In genomic region chr1:11908139-11909021, GRCh38 we compare ENCODE assay signal across 1 cellular context.
TF ChIP-seq lines count a peak whose summit lies in the region.

No MANE protein-coding gene starts in this region.

TF ChIP-seq in GM12878, 131 proteins besides CTCF, POLR2A, EP300 and RAD21 (continued from another document and continues in another):
- TF ChIP-seq ZNF592 (IDR thresholded peaks at IDR 0.05) (peak; percentile 93), TCF12 (IDR thresholded peaks at IDR 0.05; ENCODE audit: low read depth, low read length) (peak; percentile 91), BCLAF1 (IDR thresholded peaks at IDR 0.05) (peak; percentile 78), ESRRA (IDR thresholded peaks at IDR 0.05; ENCODE audit: low read length) (peak; percentile 97), E4F1 (IDR thresholded peaks at IDR 0.05; ENCODE audit: borderline replicate concordance, partially characterized antibody) (no peak), SIN3A (IDR thresholded peaks at IDR 0.05; ENCODE audit: low read depth, low read length) (peak; percentile 44; the same call in 1 of the 2 replicates), SIX5 (IDR thresholded peaks at IDR 0.05; ENCODE audit: low read depth, low read length, severe bottlenecking) (peak; percentile 46), POLR2AphosphoS2 (IDR thresholded peaks at IDR 0.05; ENCODE audit: low read depth, low read length) (peak; percentile 100), ZBTB4 (CRISPR knock-in tag; IDR thresholded peaks at IDR 0.05) (peak; percentile 100), MTA3 (IDR thresholded peaks at IDR 0.05; ENCODE audit: borderline replicate concordance, low read length) (peak; percentile 100), PRDM15 (CRISPR knock-in tag; IDR thresholded peaks at IDR 0.05) (peak; percentile 100), ETV6 (conservative IDR thresholded peaks at IDR 0.05 in 1 of 2, IDR thresholded peaks at IDR 0.05 in 1 of 2; ENCODE audit: borderline replicate concordance in 1 of 2, low read depth in 1 of 2) (peak in 1 of 2 experiments; percentile 76; a peak in 1 of 4 replicates), WRNIP1 (IDR thresholded peaks at IDR 0.05; ENCODE audit: borderline replicate concordance, low read depth, low read length) (0 out of 2 replicates have a peak, but pooled peaks have one; percentile 87), SUPT20H (IDR thresholded peaks at IDR 0.05; ENCODE audit: borderline replicate concordance, control insufficient read depth, low read depth, low read length) (no peak), MLLT1 (IDR thresholded peaks at IDR 0.05) (peak; percentile 97), POU2F2 (IDR thresholded peaks at IDR 0.05; ENCODE audit: borderline replicate concordance, low read depth, low read length) (peak; percentile 98), TARDBP (IDR thresholded peaks at IDR 0.05; ENCODE audit: borderline replicate concordance) (peak; percentile 100), ATF2 (IDR thresholded peaks at IDR 0.05; ENCODE audit: low read length) (peak; percentile 100), YBX1 (IDR thresholded peaks at IDR 0.05) (no peak), NFXL1 (IDR thresholded peaks at IDR 0.05; ENCODE audit: borderline replicate concordance) (no peak), CHD2 (IDR thresholded peaks at IDR 0.05; ENCODE audit: borderline replicate concordance, low read depth, low read length) (peak; percentile 89), JUNB (IDR thresholded peaks at IDR 0.05) (peak; percentile 77), EZH2 (IDR thresholded peaks at IDR 0.05; ENCODE audit: borderline replicate concordance, control insufficient read depth, low read depth, low read length) (peak; percentile 98; the same call in 1 of the 2 replicates), SMAD5 (IDR thresholded peaks at IDR 0.05; ENCODE audit: low read depth) (peak; percentile 100), ATF3 (IDR thresholded peaks at IDR 0.05; ENCODE audit: borderline replicate concordance, extremely low read depth, low read depth, low read length) (no peak), CEBPZ (IDR thresholded peaks at IDR 0.05; ENCODE audit: low read depth, low read length) (peak; percentile 44; the same call in 1 of the 2 replicates), ZNF217 (IDR thresholded peaks at IDR 0.05) (peak; percentile 16; the same call in 1 of the 2 replicates), PAX8 (IDR thresholded peaks at IDR 0.05) (peak; percentile 98)
